Comparison of ENCODE assay signal across 1 cellular context in genomic region chr6:162058281-162058875, GRCh38.
A peak's percentile ranks its signal among the peaks of the same experiment; 100 is the strongest.
TF ChIP-seq lines count a peak whose summit lies in the region.

No MANE protein-coding gene starts in this region.

TF ChIP-seq in HepG2, 621 proteins besides CTCF, POLR2A, EP300 and RAD21 (continued from another document and continues in another):
- TF ChIP-seq, protein P1, sequence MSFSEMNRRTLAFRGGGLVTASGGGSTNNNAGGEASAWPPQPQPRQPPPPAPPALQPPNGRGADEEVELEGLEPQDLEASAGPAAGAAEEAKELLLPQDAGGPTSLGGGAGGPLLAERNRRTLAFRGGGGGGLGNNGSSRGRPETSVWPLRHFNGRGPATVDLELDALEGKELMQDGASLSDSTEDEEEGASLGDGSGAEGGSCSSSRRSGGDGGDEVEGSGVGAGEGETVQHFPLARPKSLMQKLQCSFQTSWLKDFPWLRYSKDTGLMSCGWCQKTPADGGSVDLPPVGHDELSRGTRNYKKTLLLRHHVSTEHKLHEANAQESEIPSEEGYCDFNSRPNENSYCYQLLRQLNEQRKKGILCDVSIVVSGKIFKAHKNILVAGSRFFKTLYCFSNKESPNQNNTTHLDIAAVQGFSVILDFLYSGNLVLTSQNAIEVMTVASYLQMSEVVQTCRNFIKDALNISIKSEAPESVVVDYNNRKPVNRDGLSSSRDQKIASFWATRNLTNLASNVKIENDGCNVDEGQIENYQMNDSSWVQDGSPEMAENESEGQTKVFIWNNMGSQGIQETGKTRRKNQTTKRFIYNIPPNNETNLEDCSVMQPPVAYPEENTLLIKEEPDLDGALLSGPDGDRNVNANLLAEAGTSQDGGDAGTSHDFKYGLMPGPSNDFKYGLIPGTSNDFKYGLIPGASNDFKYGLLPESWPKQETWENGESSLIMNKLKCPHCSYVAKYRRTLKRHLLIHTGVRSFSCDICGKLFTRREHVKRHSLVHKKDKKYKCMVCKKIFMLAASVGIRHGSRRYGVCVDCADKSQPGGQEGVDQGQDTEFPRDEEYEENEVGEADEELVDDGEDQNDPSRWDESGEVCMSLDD (CRISPR knock-in tag; IDR thresholded peaks at IDR 0.05; ENCODE audit: borderline replicate concordance): no peak
- TF ChIP-seq ARNT (IDR thresholded peaks at IDR 0.05): no peak
- TF ChIP-seq RERE (CRISPR knock-in tag; IDR thresholded peaks at IDR 0.05; ENCODE audit: low read depth): 0 out of 2 replicates have a peak, but pooled peaks have one; percentile 23
- no peak for TF ChIP-seq TEAD2 (CRISPR knock-in tag; IDR thresholded peaks at IDR 0.05)
- no peak for TF ChIP-seq ZNF382 (CRISPR knock-in tag; IDR thresholded peaks at IDR 0.05; ENCODE audit: borderline replicate concordance)
- TF ChIP-seq SKI (IDR thresholded peaks at IDR 0.05; ENCODE audit: partially characterized antibody): no peak
- TF ChIP-seq, protein P2, sequence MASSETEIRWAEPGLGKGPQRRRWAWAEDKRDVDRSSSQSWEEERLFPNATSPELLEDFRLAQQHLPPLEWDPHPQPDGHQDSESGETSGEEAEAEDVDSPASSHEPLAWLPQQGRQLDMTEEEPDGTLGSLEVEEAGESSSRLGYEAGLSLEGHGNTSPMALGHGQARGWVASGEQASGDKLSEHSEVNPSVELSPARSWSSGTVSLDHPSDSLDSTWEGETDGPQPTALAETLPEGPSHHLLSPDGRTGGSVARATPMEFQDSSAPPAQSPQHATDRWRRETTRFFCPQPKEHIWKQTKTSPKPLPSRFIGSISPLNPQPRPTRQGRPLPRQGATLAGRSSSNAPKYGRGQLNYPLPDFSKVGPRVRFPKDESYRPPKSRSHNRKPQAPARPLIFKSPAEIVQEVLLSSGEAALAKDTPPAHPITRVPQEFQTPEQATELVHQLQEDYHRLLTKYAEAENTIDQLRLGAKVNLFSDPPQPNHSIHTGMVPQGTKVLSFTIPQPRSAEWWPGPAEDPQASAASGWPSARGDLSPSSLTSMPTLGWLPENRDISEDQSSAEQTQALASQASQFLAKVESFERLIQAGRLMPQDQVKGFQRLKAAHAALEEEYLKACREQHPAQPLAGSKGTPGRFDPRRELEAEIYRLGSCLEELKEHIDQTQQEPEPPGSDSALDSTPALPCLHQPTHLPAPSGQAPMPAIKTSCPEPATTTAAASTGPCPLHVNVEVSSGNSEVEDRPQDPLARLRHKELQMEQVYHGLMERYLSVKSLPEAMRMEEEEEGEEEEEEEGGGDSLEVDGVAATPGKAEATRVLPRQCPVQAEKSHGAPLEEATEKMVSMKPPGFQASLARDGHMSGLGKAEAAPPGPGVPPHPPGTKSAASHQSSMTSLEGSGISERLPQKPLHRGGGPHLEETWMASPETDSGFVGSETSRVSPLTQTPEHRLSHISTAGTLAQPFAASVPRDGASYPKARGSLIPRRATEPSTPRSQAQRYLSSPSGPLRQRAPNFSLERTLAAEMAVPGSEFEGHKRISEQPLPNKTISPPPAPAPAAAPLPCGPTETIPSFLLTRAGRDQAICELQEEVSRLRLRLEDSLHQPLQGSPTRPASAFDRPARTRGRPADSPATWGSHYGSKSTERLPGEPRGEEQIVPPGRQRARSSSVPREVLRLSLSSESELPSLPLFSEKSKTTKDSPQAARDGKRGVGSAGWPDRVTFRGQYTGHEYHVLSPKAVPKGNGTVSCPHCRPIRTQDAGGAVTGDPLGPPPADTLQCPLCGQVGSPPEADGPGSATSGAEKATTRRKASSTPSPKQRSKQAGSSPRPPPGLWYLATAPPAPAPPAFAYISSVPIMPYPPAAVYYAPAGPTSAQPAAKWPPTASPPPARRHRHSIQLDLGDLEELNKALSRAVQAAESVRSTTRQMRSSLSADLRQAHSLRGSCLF (CRISPR knock-in tag; IDR thresholded peaks at IDR 0.05; ENCODE audit: borderline replicate concordance): no peak
- peak; percentile 27; the same call in 1 of the 2 replicates for TF ChIP-seq TFDP1 (CRISPR knock-in tag; IDR thresholded peaks at IDR 0.05; ENCODE audit: borderline replicate concordance)
- peak; percentile 39; the same call in 1 of the 2 replicates for TF ChIP-seq ZNF3 (CRISPR knock-in tag; IDR thresholded peaks at IDR 0.05)
- peak; percentile 45; the same call in 1 of the 2 replicates for TF ChIP-seq MYC (CRISPR knock-in tag; IDR thresholded peaks at IDR 0.05; ENCODE audit: borderline replicate concordance)
- TF ChIP-seq HOXA3 (CRISPR knock-in tag; IDR thresholded peaks at IDR 0.05): peak; percentile 54; the same call in 1 of the 2 replicates
- TF ChIP-seq CREB1 (IDR thresholded peaks at IDR 0.05): peak; percentile 83
- TF ChIP-seq CREB1 (CRISPR knock-in tag; IDR thresholded peaks at IDR 0.05): peak; percentile 89
- peak; percentile 78 for TF ChIP-seq RFX5 (IDR thresholded peaks at IDR 0.05; ENCODE audit: low read depth, low read length)
- TF ChIP-seq MXD4 (CRISPR knock-in tag; IDR thresholded peaks at IDR 0.05): no peak
- TF ChIP-seq ZNF512 (CRISPR knock-in tag; IDR thresholded peaks at IDR 0.05): no peak
- TF ChIP-seq ZFP62 (CRISPR knock-in tag; IDR thresholded peaks at IDR 0.05): no peak
- TF ChIP-seq ZFX (CRISPR knock-in tag; IDR thresholded peaks at IDR 0.05; ENCODE audit: low read depth): peak; percentile 59; the same call in 1 of the 2 replicates
- TF ChIP-seq, protein P3, sequence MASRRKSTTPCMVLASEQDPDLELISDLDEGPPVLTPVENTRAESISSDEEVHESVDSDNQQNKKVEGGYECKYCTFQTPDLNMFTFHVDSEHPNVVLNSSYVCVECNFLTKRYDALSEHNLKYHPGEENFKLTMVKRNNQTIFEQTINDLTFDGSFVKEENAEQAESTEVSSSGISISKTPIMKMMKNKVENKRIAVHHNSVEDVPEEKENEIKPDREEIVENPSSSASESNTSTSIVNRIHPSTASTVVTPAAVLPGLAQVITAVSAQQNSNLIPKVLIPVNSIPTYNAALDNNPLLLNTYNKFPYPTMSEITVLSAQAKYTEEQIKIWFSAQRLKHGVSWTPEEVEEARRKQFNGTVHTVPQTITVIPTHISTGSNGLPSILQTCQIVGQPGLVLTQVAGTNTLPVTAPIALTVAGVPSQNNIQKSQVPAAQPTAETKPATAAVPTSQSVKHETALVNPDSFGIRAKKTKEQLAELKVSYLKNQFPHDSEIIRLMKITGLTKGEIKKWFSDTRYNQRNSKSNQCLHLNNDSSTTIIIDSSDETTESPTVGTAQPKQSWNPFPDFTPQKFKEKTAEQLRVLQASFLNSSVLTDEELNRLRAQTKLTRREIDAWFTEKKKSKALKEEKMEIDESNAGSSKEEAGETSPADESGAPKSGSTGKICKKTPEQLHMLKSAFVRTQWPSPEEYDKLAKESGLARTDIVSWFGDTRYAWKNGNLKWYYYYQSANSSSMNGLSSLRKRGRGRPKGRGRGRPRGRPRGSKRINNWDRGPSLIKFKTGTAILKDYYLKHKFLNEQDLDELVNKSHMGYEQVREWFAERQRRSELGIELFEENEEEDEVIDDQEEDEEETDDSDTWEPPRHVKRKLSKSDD (CRISPR knock-in tag; IDR thresholded peaks at IDR 0.05; ENCODE audit: low read depth): 0 out of 2 replicates have a peak, but pooled peaks have one; percentile 63
- peak; percentile 93 for TF ChIP-seq FOXA3 (CRISPR knock-in tag; IDR thresholded peaks at IDR 0.05)
- TF ChIP-seq ONECUT2 (CRISPR knock-in tag; IDR thresholded peaks at IDR 0.05): peak; percentile 65
- peak; percentile 81; the same call in 1 of the 2 replicates for TF ChIP-seq ERF (CRISPR knock-in tag; IDR thresholded peaks at IDR 0.05)
- TF ChIP-seq IKZF4 (CRISPR knock-in tag; IDR thresholded peaks at IDR 0.05; ENCODE audit: borderline replicate concordance, low read depth, not compliant biosample characterization): no peak
- TF ChIP-seq CEBPZ (IDR thresholded peaks at IDR 0.05; ENCODE audit: low read length): no peak
